ENCODE assay signal across 16 cellular contexts in genomic region chr20:40802886-40803285, GRCh38.
DNase-seq lines count a peak whose midpoint lies in the region; ATAC-seq and TF ChIP-seq lines count a peak whose summit lies in the region.
"Had no signal": no experiment of that assay in that cellular context is flagged by ENCODE, and none has a peak within 500 bp of the region (broad histone marks: within the 10 kb centered on the region; RNA-seq: fewer than 3 reads in every experiment).

No MANE protein-coding gene starts in this region.

- TF ChIP-seq EP300 in esophagus muscularis mucosa (IDR thresholded peaks at IDR 0.05) = no peak

- H2BK5ac ChIP-seq in H9 (ENCODE audit: insufficient read length, low read length) = no peak overlapping the region

- H4K91ac ChIP-seq in H9 (ENCODE audit: insufficient read length, low read depth, low read length) = no peak overlapping the region

- peak; percentile 6; the same call in 1 of the 3 replicates for ATAC-seq in RWPE2 (ENCODE audit: low read depth)
- ATAC-seq in psoas muscle = no peak
- ATAC-seq: HCT116 had no signal

- no peak overlapping the region for H3K23ac ChIP-seq in H9 (ENCODE audit: insufficient read length, low read depth, low read length)

- H3K56ac ChIP-seq in H9 (ENCODE audit: insufficient read length, low read depth, low read length) = no peak overlapping the region

- H2BK20ac ChIP-seq in H9 (ENCODE audit: low read depth, low read length, poor library complexity, severe bottlenecking) = no peak overlapping the region

- intact Hi-C loops in esophagus muscularis mucosa (cut with DNase I) = no loop called here
- intact Hi-C loops in psoas muscle (cut with DNase I) = no loop called here

- H3K36me3 ChIP-seq in RWPE2 (ENCODE audit: low read depth) = no peaks in the 10 kb centered on the region
- H3K36me3 ChIP-seq in esophagus muscularis mucosa = no peaks in the 10 kb centered on the region
- no peaks in the 10 kb centered on the region for H3K36me3 ChIP-seq in psoas muscle (ENCODE audit: insufficient read depth in 1 of 2, low read depth in 1 of 2)

- H2BK15ac ChIP-seq in H9 (ENCODE audit: low read depth, low read length) = no peak overlapping the region

- H3K27ac ChIP-seq in H9 (ENCODE audit: insufficient read length, low read depth, low read length) = no peak overlapping the region
- no peak overlapping the region for H3K27ac ChIP-seq in RWPE2 (ENCODE audit: poor library complexity, severe bottlenecking)
- no peak overlapping the region for H3K27ac ChIP-seq in esophagus muscularis mucosa (replicated peaks in 1 of 4)
- H3K27ac ChIP-seq in psoas muscle = no peak overlapping the region
- H3K27ac ChIP-seq: GM23248 had no signal

- H3K18ac ChIP-seq in H9 (ENCODE audit: insufficient read length, low read depth, low read length) = no peak overlapping the region

- H3K4ac ChIP-seq in H9 (ENCODE audit: low read depth, low read length) = no peak overlapping the region

- no peaks in the 10 kb centered on the region for H3K23me2 ChIP-seq in H9 (ENCODE audit: insufficient read length, low read depth, low read length, poor library complexity, severe bottlenecking)

- H3K27me3 Mint-ChIP-seq in H9 (ENCODE audit: low read depth) = peaks cover 9% of the 10 kb centered on the region
- peaks cover 58% of the 10 kb centered on the region for H3K27me3 Mint-ChIP-seq in type B pancreatic cell

- H3K27ac Mint-ChIP-seq in H9 (no peak overlapping the region), type B pancreatic cell (no peak overlapping the region)
- H3K27ac Mint-ChIP-seq: CD4-positive, alpha-beta memory T cell had no signal

- no peaks in the 10 kb centered on the region; a peak in 1 of 5 replicates for H3K9me3 Mint-ChIP-seq in H9
- no peaks in the 10 kb centered on the region for H3K9me3 Mint-ChIP-seq in type B pancreatic cell
- H3K9me3 Mint-ChIP-seq: CD4-positive, alpha-beta memory T cell had no signal

- H3K4me1 Mint-ChIP-seq in H9 = peaks cover 3% of the 10 kb centered on the region in 2 experiments; a peak in 1 of 4 replicates
- H3K4me1 Mint-ChIP-seq in type B pancreatic cell (ENCODE audit: unreplicated experiment) = peaks cover 16% of the 10 kb centered on the region

- no peak overlapping the region for H3K4me2 ChIP-seq in H9 (ENCODE audit: insufficient read depth, insufficient read length, low read length)

- no peak overlapping the region for H2AFZ ChIP-seq in H9 (ENCODE audit: low read length)
- H2AFZ ChIP-seq: GM23248 had no signal

- no peaks in the 10 kb centered on the region for H3K4me1 ChIP-seq in H9 (ENCODE audit: insufficient read depth, low read length)
- H3K4me1 ChIP-seq in RWPE2 (ENCODE audit: insufficient read depth, poor library complexity, severe bottlenecking) = no peaks in the 10 kb centered on the region
- no peaks in the 10 kb centered on the region for H3K4me1 ChIP-seq in esophagus muscularis mucosa
- no peaks in the 10 kb centered on the region for H3K4me1 ChIP-seq in psoas muscle

- H3K9me3 ChIP-seq in H9 (ENCODE audit: control insufficient read depth, low read depth, low read length) (no peaks in the 10 kb centered on the region), RWPE2 (ENCODE audit: severe bottlenecking) (no peaks in the 10 kb centered on the region), esophagus muscularis mucosa (no peaks in the 10 kb centered on the region), psoas muscle (no peaks in the 10 kb centered on the region)

- no CpG with 5 or more reads among the region's 3 CpGs for WGBS in H9 (ENCODE audit: extremely low coverage, insufficient read length, low lambda C conversion rate)
- WGBS in esophagus muscularis mucosa = 85% methylated on average over 3 of the region's 3 CpGs
- WGBS in psoas muscle, 3 donors = 63 to 81% (median 78%) methylated on average over 3 of the region's 3 CpGs

- H3K36me3 Mint-ChIP-seq in H9 (ENCODE audit: insufficient read depth in 1 of 3, low read depth in 3 of 3) = no peaks in the 10 kb centered on the region
- no peaks in the 10 kb centered on the region for H3K36me3 Mint-ChIP-seq in type B pancreatic cell
- H3K36me3 Mint-ChIP-seq: CD4-positive, alpha-beta memory T cell had no signal

- H3K79me2 ChIP-seq in H9 (ENCODE audit: insufficient read depth, low read length) = no peaks in the 10 kb centered on the region

- TF ChIP-seq CTCF in H9 (conservative IDR thresholded peaks at IDR 0.05) (no peak), RWPE2 (IDR thresholded peaks at IDR 0.05; ENCODE audit: poor library complexity, severe bottlenecking) (no peak), esophagus muscularis mucosa (IDR thresholded peaks at IDR 0.05) (no peak), type B pancreatic cell (conservative IDR thresholded peaks at IDR 0.05) (no peak), psoas muscle (IDR thresholded peaks at IDR 0.05) (no peak)

- peak; percentile 4 for DNase-seq in H9
- DNase-seq in RWPE2 (ENCODE audit: low spot score) = peak; percentile 23
- DNase-seq in esophagus muscularis mucosa (ENCODE audit: extremely low spot score) = peak; percentile 85
- peak; percentile 29 for DNase-seq in type B pancreatic cell (ENCODE audit: extremely low spot score, unreplicated experiment)
- no peak for DNase-seq in central memory CD4-positive, alpha-beta T cell
- DNase-seq in NCI-H2107 treated with DMSO at 0.1 percent for 48 hours (lab: John Stamatoyannopoulos, UW; ENCODE audit: unreplicated experiment) = no peak
- no peak for DNase-seq in psoas muscle
- DNase-seq: C1 segment of cervical spinal cord; Calu3; CD4-positive, alpha-beta memory T cell; COR-L47; DMS53; DMS79 treated with DMSO at 0.1 percent for 48 hours; GM23248; H7 had no signal

- no peaks in the 10 kb centered on the region for H4K20me1 ChIP-seq in H9 (ENCODE audit: control insufficient read depth, insufficient read depth, insufficient read length)

- no peak overlapping the region for H3T11ph ChIP-seq in H9 (ENCODE audit: low read length)

- H2BK12ac ChIP-seq in H9 (ENCODE audit: insufficient read length, low read depth, low read length) = no peak overlapping the region

- H3K79me1 ChIP-seq in H9 (ENCODE audit: insufficient read depth, low read depth, low read length, poor library complexity, severe bottlenecking) = no peaks in the 10 kb centered on the region

- H4K8ac ChIP-seq in H9 (replicated peaks; ENCODE audit: insufficient read length, low read depth, low read length) = no peak overlapping the region

- H3K9ac ChIP-seq in H9 (ENCODE audit: extremely low read depth, insufficient read length, low read length) = no peak overlapping the region
- H3K9ac ChIP-seq: GM23248 had no signal

- no peak overlapping the region; the same call in 1 of the 2 replicates for H3K14ac ChIP-seq in H9 (ENCODE audit: insufficient read depth, low read length)

- H3K27me3 ChIP-seq in H9 (ENCODE audit: insufficient read depth, low read length) (no peaks in the 10 kb centered on the region), RWPE2 (ENCODE audit: insufficient read depth, poor library complexity, severe bottlenecking) (peaks cover 21% of the 10 kb centered on the region), esophagus muscularis mucosa (peaks cover 0 to 38% (median 0%) of the 10 kb centered on the region in 4 donors), psoas muscle (ENCODE audit: insufficient read depth in 3 of 3, low read length in 2 of 3) (peaks cover 0 to 7% (median 3%) of the 10 kb centered on the region in 3 donors)

- H2AK5ac ChIP-seq in H9 (ENCODE audit: insufficient read length, low read length) = no peak overlapping the region

- TF ChIP-seq POLR2A in esophagus muscularis mucosa (IDR thresholded peaks at IDR 0.05; ENCODE audit: low read depth) = no peak

- no peak overlapping the region for H3K4me3 ChIP-seq in RWPE2 (ENCODE audit: severe bottlenecking)
- H3K4me3 ChIP-seq in esophagus muscularis mucosa = no peak overlapping the region
- H3K4me3 ChIP-seq in psoas muscle = no peak overlapping the region
- H3K4me3 ChIP-seq: GM23248 had no signal

- no peak overlapping the region for H4K5ac ChIP-seq in H9 (ENCODE audit: insufficient read length, low read depth, low read length)

- H3K4me3 Mint-ChIP-seq in H9 = no peak overlapping the region
- H3K4me3 Mint-ChIP-seq in type B pancreatic cell = no peak overlapping the region
- H3K4me3 Mint-ChIP-seq: CD4-positive, alpha-beta memory T cell had no signal

- H2BK120ac ChIP-seq in H9 (ENCODE audit: low read depth, low read length, poor library complexity, severe bottlenecking) = no peak overlapping the region

Comparison
In these comparisons a context has a peak if more than half of its experiments do, and no peak if none do; other contexts are left out.
1. DNase-seq: peak in H9 (single experiment), RWPE2 (single experiment), esophagus muscularis mucosa (single experiment) and type B pancreatic cell (single experiment); none in central memory CD4-positive, alpha-beta T cell (single experiment), NCI-H2107 treated with DMSO at 0.1 percent for 48 hours (single experiment) and psoas muscle (0 of 2).